8 cellular contexts compared by ENCODE assay signal in the genomic region with DNA sequence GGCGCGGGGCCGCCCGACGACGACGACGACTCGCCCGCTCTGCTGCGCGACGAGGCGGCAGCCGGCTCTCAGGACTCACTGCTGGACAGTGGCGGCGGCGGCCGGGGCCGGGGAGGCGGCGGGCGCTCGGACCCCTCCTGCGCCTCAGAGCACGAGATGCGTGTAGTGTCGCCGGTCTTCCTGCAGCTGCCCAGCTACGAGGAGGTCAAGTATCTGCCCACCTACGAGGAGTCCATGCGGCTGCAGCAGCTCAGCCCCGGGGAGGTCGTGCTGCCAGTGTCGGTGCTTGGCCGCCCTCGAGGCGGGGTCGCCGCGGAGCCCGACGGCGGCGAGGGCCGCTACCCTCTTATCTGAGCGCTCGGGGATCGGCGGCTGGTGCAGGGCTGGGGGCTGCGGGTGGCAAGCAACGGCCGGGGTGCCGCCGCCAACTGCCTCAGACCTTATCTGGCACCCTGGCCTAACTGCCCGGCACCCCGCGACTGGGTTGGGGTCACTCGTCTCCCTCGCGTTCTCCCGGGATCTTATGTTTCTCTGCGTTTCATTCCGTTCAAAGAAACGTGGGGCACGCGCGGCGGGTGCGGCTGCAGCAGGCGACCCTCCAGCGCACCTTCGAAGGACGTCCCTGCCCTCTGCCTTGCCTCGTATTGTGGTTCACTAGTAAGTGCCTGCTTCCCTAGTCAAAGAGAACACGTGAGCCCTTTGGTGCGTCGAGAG. TPM values are rescaled to one million over a fixed set of nuclear protein-coding genes. Genes with fewer than 3 reads are reported as not detected.
DNase-seq lines count a peak whose midpoint lies in the region; ATAC-seq and TF ChIP-seq lines count a peak whose summit lies in the region.

No MANE protein-coding gene starts in this region.

- peak overlapping the region; percentile 76 to 90 (median 84) for H3K4me3 Mint-ChIP-seq in CD4-positive, alpha-beta memory T cell
- H3K4me3 Mint-ChIP-seq in T-helper 1 cell treated with Interleukin-12 subunit alpha and Interleukin-12 subunit beta and Interleukin-4 antibody, amounts not matched to agents 30 μg/mL and 1 μg/mL, for 36 hours: peak overlapping the region; percentile 85

- peaks cover 13 to 22% (median 15%) of the 10 kb centered on the region in 4 donors for H3K4me1 Mint-ChIP-seq in CD4-positive, alpha-beta memory T cell
- H3K4me1 Mint-ChIP-seq in T-helper 1 cell treated with Interleukin-12 subunit alpha and Interleukin-12 subunit beta and Interleukin-4 antibody, amounts not matched to agents 30 μg/mL and 1 μg/mL, for 36 hours (ENCODE audit: low read depth): peaks cover 17% of the 10 kb centered on the region

- intact Hi-C loops in CD4-positive, alpha-beta memory T cell (cut with micrococcal nuclease): loop anchor here (5.0 kb wide), 1 partner anchor 176 kb away; no protein-coding TSS in a partner anchor
- intact Hi-C loops in esophagus muscularis mucosa (cut with DNase I): no loop called here
- intact Hi-C loops in posterior vena cava (cut with DNase I): no loop called here

- 7% methylated on average over 3 of the region's 78 CpGs for WGBS in esophagus muscularis mucosa
- WGBS in neuronal stem cell (ENCODE audit: extremely low coverage in 2 of 2, insufficient read length in 2 of 2, insufficient replicate concordance in 1 of 2), 2 donors: no CpG with 5 or more reads among the region's 78 CpGs

- peak overlapping the region; percentile 35 for H2BK12ac ChIP-seq in neuronal stem cell (ENCODE audit: low read length)

- no peak overlapping the region for H4K91ac ChIP-seq in neuronal stem cell (ENCODE audit: low read depth, low read length, poor library complexity)

- peak overlapping the region; percentile 75 for H3K14ac ChIP-seq in neuronal stem cell (ENCODE audit: low read length)

- H3K36me3 Mint-ChIP-seq in CD4-positive, alpha-beta memory T cell: no peaks in the 10 kb centered on the region
- H3K36me3 Mint-ChIP-seq in T-helper 1 cell treated with Interleukin-12 subunit alpha and Interleukin-12 subunit beta and Interleukin-4 antibody, amounts not matched to agents 30 μg/mL and 1 μg/mL, for 36 hours (ENCODE audit: low read depth): peaks cover 4% of the 10 kb centered on the region

- H2AFZ ChIP-seq in neuronal stem cell (ENCODE audit: low read length): peak overlapping the region; percentile 99

- H3K4me1 ChIP-seq in CD4-positive, alpha-beta memory T cell (ENCODE audit: insufficient read depth, low read length): peaks cover 18% of the 10 kb centered on the region
- H3K4me1 ChIP-seq in esophagus muscularis mucosa (peaks cover 15 to 28% (median 24%) of the 10 kb centered on the region in 4 donors), neuronal stem cell (ENCODE audit: control insufficient read depth in 2 of 2, insufficient read depth in 1 of 2, low read depth in 1 of 2, low read length in 2 of 2) (peaks cover 0 to 5% of the 10 kb centered on the region in 2 donors)

- CTCF ChIA-PET in CD4-positive, alpha-beta memory T cell (lab: Charles Lee; ENCODE audit: partially characterized antibody): interaction anchor here (0.7 to 1.3 kb wide), 2 partner anchors 10 to 11 kb away, joined by 3 to 4 read pairs; no protein-coding TSS in a partner anchor

- peaks cover 32 to 50% of the 10 kb centered on the region in 2 donors for H3K27me3 Mint-ChIP-seq in CD4-positive, alpha-beta memory T cell
- H3K27me3 Mint-ChIP-seq in T-helper 1 cell treated with Interleukin-12 subunit alpha and Interleukin-12 subunit beta and Interleukin-4 antibody, amounts not matched to agents 30 μg/mL and 1 μg/mL, for 36 hours (ENCODE audit: low read depth): peaks cover 65% of the 10 kb centered on the region

- peak overlapping the region; percentile 25 for H3K23ac ChIP-seq in neuronal stem cell (ENCODE audit: low read depth, low read length, poor library complexity)

- H3K9me3 Mint-ChIP-seq in CD4-positive, alpha-beta memory T cell: no peaks in the 10 kb centered on the region
- H3K9me3 Mint-ChIP-seq in T-helper 1 cell treated with Interleukin-12 subunit alpha and Interleukin-12 subunit beta and Interleukin-4 antibody, amounts not matched to agents 30 μg/mL and 1 μg/mL, for 36 hours: no peaks in the 10 kb centered on the region

- peak overlapping the region in 2 of 7 donors; percentile 57 to 59 for H3K27ac Mint-ChIP-seq in CD4-positive, alpha-beta memory T cell
- H3K27ac Mint-ChIP-seq in T-helper 1 cell treated with Interleukin-12 subunit alpha and Interleukin-12 subunit beta and Interleukin-4 antibody, amounts not matched to agents 30 μg/mL and 1 μg/mL, for 36 hours: peak overlapping the region; percentile 52

- peak in 1 of 5 donors; percentile 10 for DNase-seq in CD4-positive, alpha-beta memory T cell
- DNase-seq in esophagus muscularis mucosa (ENCODE audit: extremely low spot score) (no peak), neuronal stem cell (ENCODE audit: low spot score) (peak; percentile 23), posterior vena cava (ENCODE audit: low spot score) (no peak)

- peak overlapping the region; percentile 94 for H3K4me2 ChIP-seq in neuronal stem cell (ENCODE audit: insufficient read depth, low read length, poor library complexity, severe bottlenecking)

- H3K9ac ChIP-seq in neuronal stem cell (ENCODE audit: low read depth, low read length, poor library complexity): peak overlapping the region; percentile 61

- no peak overlapping the region for H2BK120ac ChIP-seq in neuronal stem cell (ENCODE audit: low read depth, low read length)

- H2BK5ac ChIP-seq in neuronal stem cell (ENCODE audit: low read length): no peak overlapping the region

- H2BK15ac ChIP-seq in neuronal stem cell (ENCODE audit: low read length): no peak overlapping the region

- no peak for TF ChIP-seq EP300 in esophagus muscularis mucosa (IDR thresholded peaks at IDR 0.05)

- POLR2A ChIA-PET in CD4-positive, alpha-beta memory T cell (lab: Charles Lee; ENCODE audit: partially characterized antibody): no interaction called here

- no peaks in the 10 kb centered on the region for H3K79me1 ChIP-seq in neuronal stem cell (ENCODE audit: low read depth, low read length)

- TF ChIP-seq CTCF in esophagus muscularis mucosa (IDR thresholded peaks at IDR 0.05): no peak

- no peak overlapping the region for H3K27ac ChIP-seq in CD4-positive, alpha-beta memory T cell (ENCODE audit: low read depth, low read length)
- H3K27ac ChIP-seq in esophagus muscularis mucosa (replicated peaks in 1 of 4): no peak overlapping the region
- no peak overlapping the region for H3K27ac ChIP-seq in neuronal stem cell (replicated peaks; ENCODE audit: low read length)

- no peak overlapping the region for H3K4ac ChIP-seq in neuronal stem cell (ENCODE audit: low read length)

- no peak overlapping the region for H4K8ac ChIP-seq in neuronal stem cell (ENCODE audit: low read depth, low read length)

- H2AK5ac ChIP-seq in neuronal stem cell (ENCODE audit: low read depth, low read length): peak overlapping the region; percentile 54

- H3K18ac ChIP-seq in neuronal stem cell (ENCODE audit: low read length): peak overlapping the region; percentile 93

- H3K4me3 ChIP-seq in CD4-positive, alpha-beta memory T cell (ENCODE audit: low read length in 2 of 2): peak overlapping the region in 1 of 2 donors; percentile 50
- peak overlapping the region; percentile 56 to 70 (median 63) for H3K4me3 ChIP-seq in esophagus muscularis mucosa
- peak overlapping the region; percentile 60 to 80 for H3K4me3 ChIP-seq in neuronal stem cell (ENCODE audit: low read length in 2 of 2)

- TF ChIP-seq POLR2A in esophagus muscularis mucosa (IDR thresholded peaks at IDR 0.05; ENCODE audit: low read depth): no peak

- peak; percentile 30 for ATAC-seq in GM19023 (IDR thresholded peaks at IDR 0.05; ENCODE audit: unreplicated experiment)
- ATAC-seq in HG03354 (IDR thresholded peaks at IDR 0.05; ENCODE audit: poor library complexity, severe bottlenecking, unreplicated experiment): peak; percentile 35
- no peak for ATAC-seq in HG03025 (IDR thresholded peaks at IDR 0.05; ENCODE audit: low FRiP score, unreplicated experiment)

- H3K9me3 ChIP-seq in CD4-positive, alpha-beta memory T cell (ENCODE audit: control insufficient read depth in 1 of 2, low read length in 2 of 2): no peaks in the 10 kb centered on the region
- no peaks in the 10 kb centered on the region for H3K9me3 ChIP-seq in esophagus muscularis mucosa
- no peaks in the 10 kb centered on the region for H3K9me3 ChIP-seq in neuronal stem cell (replicated peaks in 1 of 2; ENCODE audit: control insufficient read depth in 2 of 2, insufficient read depth in 1 of 2, low read depth in 1 of 2, low read length in 2 of 2)

- H3K36me3 ChIP-seq in CD4-positive, alpha-beta memory T cell (ENCODE audit: insufficient read depth, low read length): no peaks in the 10 kb centered on the region
- H3K36me3 ChIP-seq in esophagus muscularis mucosa: no peaks in the 10 kb centered on the region
- no peaks in the 10 kb centered on the region for H3K36me3 ChIP-seq in neuronal stem cell (replicated peaks in 1 of 2; ENCODE audit: control insufficient read depth in 2 of 2, insufficient read depth in 2 of 2, low read length in 2 of 2)

- peaks cover 23% of the 10 kb centered on the region for H3K27me3 ChIP-seq in CD4-positive, alpha-beta memory T cell (ENCODE audit: insufficient read depth, low read length)
- H3K27me3 ChIP-seq in esophagus muscularis mucosa (peaks cover 0 to 64% (median 23%) of the 10 kb centered on the region in 4 donors), neuronal stem cell (ENCODE audit: control insufficient read depth in 3 of 3, insufficient read depth in 3 of 3, low read depth in 1 of 3, low read length in 3 of 3) (peaks cover 15 to 83% (median 39%) of the 10 kb centered on the region in 3 experiments)

RNA-seq across cellular contexts. Expression of gene C3orf80, which starts 1.0 kb away (rescaled TPM):
- not detected for total RNA-seq in CD4-positive, alpha-beta memory T cell
- polyA plus RNA-seq in CD4-positive, alpha-beta memory T cell: not detected
- total RNA-seq in esophagus muscularis mucosa (under 1 TPM; under 0.01 to 0.26 (median 0.17) TPM), posterior vena cava (1 to 10 TPM in 1 of 2 donors, under 1 TPM in 1; 0.51 to 1.5 TPM)
- polyA plus RNA-seq in neuronal stem cell (2013, experiment 1 of 2): 0.01 TPM
- not detected for polyA plus RNA-seq in neuronal stem cell (2013, experiment 2 of 2)
